ENCODE assay signal across 1 cellular context in the genomic region with DNA sequence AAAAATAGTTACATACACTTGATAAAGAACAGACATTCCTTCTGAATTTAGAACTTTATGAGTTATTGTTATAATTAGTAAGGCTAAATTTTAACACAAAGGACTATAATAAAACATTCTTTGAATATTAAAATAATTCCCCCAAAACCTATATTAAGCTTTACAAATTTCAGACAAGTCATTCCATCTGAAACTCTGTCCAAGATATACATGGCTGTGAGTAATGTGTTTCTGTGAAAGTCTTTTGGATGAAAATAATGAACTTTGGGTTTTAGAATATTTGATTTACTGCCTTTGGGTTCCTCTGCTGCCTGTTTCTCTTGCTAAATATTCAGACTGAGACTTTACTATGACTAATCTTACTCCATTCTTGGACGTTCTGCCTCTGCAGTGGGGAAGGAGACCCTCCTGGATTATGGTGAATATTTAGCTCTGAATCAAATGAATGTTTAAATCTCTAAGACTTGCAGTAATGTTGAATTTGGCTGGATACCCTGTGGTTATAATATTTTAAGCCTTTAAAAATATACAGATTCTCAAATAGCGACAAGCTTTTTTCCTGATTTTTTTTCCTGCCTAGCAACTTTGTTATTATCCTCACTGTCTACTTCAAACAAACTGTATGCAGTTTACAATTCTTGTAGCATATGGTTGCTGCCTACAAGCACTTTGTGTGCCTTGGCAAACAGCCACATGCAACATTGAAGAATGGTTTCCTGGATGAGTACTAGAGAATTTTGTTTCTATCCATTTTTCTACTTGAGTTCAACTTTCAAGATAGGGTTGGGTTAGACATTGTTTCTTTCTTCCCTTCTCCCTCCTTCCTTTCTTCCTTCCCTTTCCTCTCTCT.
TF ChIP-seq lines count a peak whose summit lies in the region.

No MANE protein-coding gene starts in this region.

TF ChIP-seq in WTC11, 78 proteins besides CTCF, POLR2A, EP300 and RAD21 (continued from another document):
- TF ChIP-seq HMGXB4 (CRISPR knock-in tag; IDR thresholded peaks at IDR 0.05) = no peak
- no peak for TF ChIP-seq MLX (CRISPR knock-in tag; IDR thresholded peaks at IDR 0.05)
- no peak for TF ChIP-seq E2F1 (CRISPR knock-in tag; IDR thresholded peaks at IDR 0.05)
- no peak for TF ChIP-seq TEAD4 (CRISPR knock-in tag; IDR thresholded peaks at IDR 0.05)
- no peak for TF ChIP-seq SP1 (CRISPR knock-in tag; conservative IDR thresholded peaks at IDR 0.05)
- TF ChIP-seq ZNF317 (CRISPR knock-in tag; IDR thresholded peaks at IDR 0.05; ENCODE audit: borderline replicate concordance, low read depth) = no peak
- TF ChIP-seq, protein P1, sequence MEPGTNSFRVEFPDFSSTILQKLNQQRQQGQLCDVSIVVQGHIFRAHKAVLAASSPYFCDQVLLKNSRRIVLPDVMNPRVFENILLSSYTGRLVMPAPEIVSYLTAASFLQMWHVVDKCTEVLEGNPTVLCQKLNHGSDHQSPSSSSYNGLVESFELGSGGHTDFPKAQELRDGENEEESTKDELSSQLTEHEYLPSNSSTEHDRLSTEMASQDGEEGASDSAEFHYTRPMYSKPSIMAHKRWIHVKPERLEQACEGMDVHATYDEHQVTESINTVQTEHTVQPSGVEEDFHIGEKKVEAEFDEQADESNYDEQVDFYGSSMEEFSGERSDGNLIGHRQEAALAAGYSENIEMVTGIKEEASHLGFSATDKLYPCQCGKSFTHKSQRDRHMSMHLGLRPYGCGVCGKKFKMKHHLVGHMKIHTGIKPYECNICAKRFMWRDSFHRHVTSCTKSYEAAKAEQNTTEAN (CRISPR knock-in tag; IDR thresholded peaks at IDR 0.05) = no peak
